In genomic region chr9:4079346-4079745, GRCh38 we compare ENCODE assay signal across 25 cellular contexts.
"Had no signal": no experiment of that assay in that cellular context is flagged by ENCODE, and none has a peak within 500 bp of the region (broad histone marks: within the 10 kb centered on the region; RNA-seq: fewer than 3 reads in every experiment).

No MANE protein-coding gene starts in this region.

- H3K27ac ChIP-seq: coronary artery, esophagus muscularis mucosa, foreskin keratinocyte, gastroesophageal sphincter, heart left ventricle, left ventricle myocardium inferior, lower lobe of right lung, psoas muscle, skin epidermis, transverse colon, upper lobe of right lung, uterus had no signal

- H3K4me3 Mint-ChIP-seq: naive B cell; nephron; stimulated activated naive B cell treated with anti-CD40 and anti-IgM and Interleukin-4, amounts not matched to agents 10 μg/mL and 1 μg/mL and 100 μg/mL, for 72 hours; stimulated activated naive CD8-positive, alpha-beta T cell treated with anti-CD3 and anti-CD28 coated beads, Interleukin-15, Interleukin-2, amounts not matched to agents 100 ng/mL and 50 ng/mL, for 24 hours had no signal

- H3K36me3 ChIP-seq: esophagus muscularis mucosa, gastroesophageal sphincter, heart left ventricle, left ventricle myocardium inferior, lower lobe of right lung, thoracic aorta, transverse colon, upper lobe of right lung, uterus had no signal

- ATAC-seq: foreskin keratinocyte; gastroesophageal sphincter; heart left ventricle; left cardiac atrium; lower lobe of right lung; psoas muscle; right cardiac atrium; stimulated activated naive B cell treated with anti-CD40 and anti-IgM and Interleukin-4, amounts not matched to agents 10 μg/mL and 1 μg/mL and 100 μg/mL, for 72 hours; upper lobe of right lung had no signal

- H3K36me3 Mint-ChIP-seq: naive B cell; stimulated activated naive B cell treated with anti-CD40 and anti-IgM and Interleukin-4, amounts not matched to agents 10 μg/mL and 1 μg/mL and 100 μg/mL, for 72 hours had no signal

- H3K9me3 Mint-ChIP-seq: stimulated activated naive B cell treated with anti-CD40 and anti-IgM and Interleukin-4, amounts not matched to agents 10 μg/mL and 1 μg/mL and 100 μg/mL, for 72 hours; stimulated activated naive CD8-positive, alpha-beta T cell treated with anti-CD3 and anti-CD28 coated beads, Interleukin-15, Interleukin-2, amounts not matched to agents 100 ng/mL and 50 ng/mL, for 24 hours had no signal

- H3K4me3 ChIP-seq: coronary artery, esophagus muscularis mucosa, gastroesophageal sphincter, heart left ventricle, left ventricle myocardium inferior, lower lobe of right lung, psoas muscle, skin epidermis, thoracic aorta, transverse colon, upper lobe of right lung, uterus had no signal

- H3K27ac Mint-ChIP-seq: naive B cell; stimulated activated naive B cell treated with anti-CD40 and anti-IgM and Interleukin-4, amounts not matched to agents 10 μg/mL and 1 μg/mL and 100 μg/mL, for 72 hours; stimulated activated naive CD8-positive, alpha-beta T cell treated with anti-CD3 and anti-CD28 coated beads, Interleukin-15, Interleukin-2, amounts not matched to agents 100 ng/mL and 50 ng/mL, for 24 hours had no signal

- H3K4me1 Mint-ChIP-seq: naive B cell; nephron; stimulated activated naive B cell treated with anti-CD40 and anti-IgM and Interleukin-4, amounts not matched to agents 10 μg/mL and 1 μg/mL and 100 μg/mL, for 72 hours had no signal

- DNase-seq: dermis blood vessel endothelial cell; effector memory CD4-positive, alpha-beta T cell; foreskin keratinocyte; heart left ventricle; hippocampal formation; left cardiac atrium; left ventricle myocardium inferior; lower lobe of right lung; naive B cell; nucleus accumbens; psoas muscle; right cardiac atrium; stimulated activated CD4-positive, alpha-beta T cell treated with anti-CD3 and anti-CD28 coated beads, Interleukin-15, amount 100 ng/mL, for 24 hours; stimulated activated CD4-positive, alpha-beta T cell treated with anti-CD3 and anti-CD28 coated beads, Interleukin-2, amount 100 ng/mL, for 48 hours; stimulated activated naive B cell treated with anti-CD40 and anti-IgM and Interleukin-4, amounts not matched to agents 10 μg/mL and 1 μg/mL and 100 μg/mL, for 72 hours; transverse colon; upper lobe of right lung; uterus had no signal

- H3K9me3 ChIP-seq: esophagus muscularis mucosa, gastroesophageal sphincter, heart left ventricle, left ventricle myocardium inferior, lower lobe of right lung, psoas muscle, thoracic aorta, transverse colon, upper lobe of right lung, uterus had no signal

- H3K27me3 ChIP-seq: esophagus muscularis mucosa, foreskin keratinocyte, gastroesophageal sphincter, heart left ventricle, transverse colon, upper lobe of right lung, uterus had no signal

- H3K4me1 ChIP-seq: foreskin keratinocyte, psoas muscle, uterus had no signal
